In the genomic region with DNA sequence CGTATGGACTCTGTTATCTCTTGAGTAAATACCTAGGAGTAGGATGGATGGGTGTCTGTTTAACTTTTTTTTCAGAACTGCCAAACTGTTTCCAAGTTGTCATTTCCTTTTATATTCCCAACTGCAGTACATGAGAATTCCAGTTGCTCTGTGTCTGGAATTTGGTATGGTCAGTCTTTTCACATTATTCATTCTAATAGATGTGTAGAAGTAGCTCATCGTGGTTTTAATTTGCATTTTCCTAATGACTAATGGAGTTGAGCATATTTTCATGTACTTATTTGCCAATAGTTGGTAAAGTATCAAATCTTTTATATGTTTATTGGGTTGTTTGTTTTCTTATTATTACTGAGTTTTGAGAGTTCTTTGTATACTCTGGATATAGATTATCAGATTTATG, we compare ENCODE assay signal across 18 cellular contexts. TPM values are rescaled to one million over a fixed set of nuclear protein-coding genes. Genes with fewer than 3 reads are reported as not detected.
DNase-seq lines count a peak whose midpoint lies in the region; FAIRE-seq and TF ChIP-seq lines count a peak whose summit lies in the region.
"Had no signal": no experiment of that assay in that cellular context is flagged by ENCODE, and none has a peak within 500 bp of the region (broad histone marks: within the 10 kb centered on the region; RNA-seq: fewer than 3 reads in every experiment).

No MANE protein-coding gene starts in this region.

- peaks cover 4% of the 10 kb centered on the region for H3K9me3 Mint-ChIP-seq in type B pancreatic cell
- H3K9me3 Mint-ChIP-seq in endothelial cell (ENCODE audit: unreplicated experiment) = no peaks in the 10 kb centered on the region
- H3K9me3 Mint-ChIP-seq: immature natural killer cell had no signal

- peaks cover 21% of the 10 kb centered on the region for H3K36me3 Mint-ChIP-seq in type B pancreatic cell
- no peaks in the 10 kb centered on the region for H3K36me3 Mint-ChIP-seq in endothelial cell (ENCODE audit: low read depth, unreplicated experiment)
- H3K36me3 Mint-ChIP-seq: immature natural killer cell, naive B cell had no signal

- no peak overlapping the region for H3K23ac ChIP-seq in mesenchymal stem cell (ENCODE audit: low read length in 2 of 2)

- no peak overlapping the region for H2AK5ac ChIP-seq in mesenchymal stem cell (ENCODE audit: low read length, severe bottlenecking)

- no peak overlapping the region for H3K4ac ChIP-seq in mesenchymal stem cell (ENCODE audit: low read depth in 1 of 2, low read length in 2 of 2)

- H3K36me3 ChIP-seq in bronchial epithelial cell (ENCODE audit: control insufficient read depth, insufficient read depth, low read length) (no peaks in the 10 kb centered on the region), mesenchymal stem cell (ENCODE audit: control insufficient read depth in 1 of 2, insufficient read depth in 2 of 2, low read depth in 1 of 2, low read length in 2 of 2) (peaks cover 0 to 2% of the 10 kb centered on the region in 2 experiments)
- H3K36me3 ChIP-seq: tibial nerve had no signal

- H2BK5ac ChIP-seq in mesenchymal stem cell (ENCODE audit: low read depth, low read length, poor library complexity, severe bottlenecking) = no peak overlapping the region

- no peak overlapping the region for H3K14ac ChIP-seq in mesenchymal stem cell (ENCODE audit: low read length in 2 of 2)

- no peak for TF ChIP-seq CTCF in bronchial epithelial cell (IDR thresholded peaks at IDR 0.05; ENCODE audit: insufficient read depth, low read length, severe bottlenecking)
- TF ChIP-seq CTCF in type B pancreatic cell (conservative IDR thresholded peaks at IDR 0.05) = no peak
- no peak for TF ChIP-seq CTCF in endothelial cell (IDR thresholded peaks at IDR 0.05; ENCODE audit: unreplicated experiment)

- H4K91ac ChIP-seq in mesenchymal stem cell (ENCODE audit: low read length) = no peak overlapping the region

- H3K27me3 Mint-ChIP-seq in type B pancreatic cell (no peaks in the 10 kb centered on the region), endothelial cell (ENCODE audit: unreplicated experiment) (no peaks in the 10 kb centered on the region)
- H3K27me3 Mint-ChIP-seq: CD4-positive, alpha-beta memory T cell; naive B cell had no signal

- peak overlapping the region; percentile 65 for H3K4me3 Mint-ChIP-seq in type B pancreatic cell
- H3K4me3 Mint-ChIP-seq in endothelial cell (ENCODE audit: unreplicated experiment) = no peak overlapping the region
- H3K4me3 Mint-ChIP-seq: activated CD8-positive, alpha-beta T cell treated with anti-CD3 and anti-CD28 coated beads, Interleukin-2, amount 10 ng/mL, durations not matched to agents 7 days and 5 days; CD4-positive, alpha-beta memory T cell; immature natural killer cell; naive B cell had no signal

- no peak for FAIRE-seq in bronchial epithelial cell (lab: Jason Lieb, UNC)
- FAIRE-seq: GM19239 had no signal

- peak overlapping the region; percentile 78 for H3K27ac Mint-ChIP-seq in type B pancreatic cell
- no peak overlapping the region for H3K27ac Mint-ChIP-seq in endothelial cell (ENCODE audit: unreplicated experiment)
- H3K27ac Mint-ChIP-seq: activated CD8-positive, alpha-beta T cell treated with anti-CD3 and anti-CD28 coated beads, Interleukin-2, amount 10 ng/mL, durations not matched to agents 7 days and 5 days; immature natural killer cell; naive B cell had no signal

- peaks cover 17% of the 10 kb centered on the region for H3K79me1 ChIP-seq in mesenchymal stem cell (replicated peaks; ENCODE audit: low read length, poor library complexity, severe bottlenecking)

- WGBS in mesenchymal stem cell = no CpG with 5 or more reads among the region's 2 CpGs

- H3K4me3 ChIP-seq in bronchial epithelial cell (ENCODE audit: low read depth, low read length) (no peak overlapping the region), mesenchymal stem cell (ENCODE audit: insufficient read depth in 1 of 2, low read depth in 1 of 2, low read length in 2 of 2) (no peak overlapping the region)
- H3K4me3 ChIP-seq: tibial nerve had no signal

- H3K18ac ChIP-seq in mesenchymal stem cell (ENCODE audit: low read depth in 1 of 2, low read length in 2 of 2) = no peak overlapping the region

- H2AFZ ChIP-seq in mesenchymal stem cell (ENCODE audit: low read depth, low read length) = no peak overlapping the region

- DNase-seq in NCI-H146 (lab: John Stamatoyannopoulos, UW) = peak; percentile 22
- no peak for DNase-seq in NCI-H146 treated with DMSO at 0.1 percent for 48 hours (lab: John Stamatoyannopoulos, UW; ENCODE audit: unreplicated experiment)
- DNase-seq in bronchial epithelial cell (ENCODE audit: low read depth) = peak; percentile 56
- DNase-seq in mesenchymal stem cell = peak; percentile 26
- DNase-seq in type B pancreatic cell (ENCODE audit: extremely low spot score, unreplicated experiment) = no peak
- no peak for DNase-seq in AG08395 (ENCODE audit: low spot score)
- DNase-seq in endothelial cell (ENCODE audit: low spot score) = no peak
- DNase-seq in NCI-H2196 treated with DMSO at 0.1 percent for 48 hours (lab: John Stamatoyannopoulos, UW; ENCODE audit: unreplicated experiment) = no peak
- DNase-seq: activated CD8-positive, alpha-beta T cell treated with anti-CD3 and anti-CD28 coated beads, Interleukin-2, amount 10 ng/mL, durations not matched to agents 7 days and 5 days; activated gamma-delta T cell; CD4-positive, alpha-beta memory T cell; GF-D8; immature natural killer cell; naive B cell; stimulated activated CD4-positive, alpha-beta T cell treated with anti-CD3 and anti-CD28 coated beads, Interleukin-1b, Interleukin-23, amount 100 ng/mL, for 48 hours had no signal

- no peak overlapping the region for H2BK120ac ChIP-seq in mesenchymal stem cell (ENCODE audit: low read depth, low read length)

- no peak overlapping the region for H3K9ac ChIP-seq in mesenchymal stem cell (ENCODE audit: low read length)

- H3K4me2 ChIP-seq in mesenchymal stem cell (ENCODE audit: low read length, poor library complexity, severe bottlenecking) = no peak overlapping the region

- peaks cover 51% of the 10 kb centered on the region for H3K4me1 Mint-ChIP-seq in type B pancreatic cell (ENCODE audit: unreplicated experiment)
- H3K4me1 Mint-ChIP-seq in endothelial cell (ENCODE audit: unreplicated experiment) = peaks cover 9% of the 10 kb centered on the region

- no peaks in the 10 kb centered on the region for H3K9me3 ChIP-seq in mesenchymal stem cell (ENCODE audit: control insufficient read depth, low read length)
- H3K9me3 ChIP-seq: tibial nerve had no signal

- H3K27ac ChIP-seq in mesenchymal stem cell (ENCODE audit: low read length, poor library complexity, severe bottlenecking) = no peak overlapping the region
- H3K27ac ChIP-seq: foreskin keratinocyte, tibial nerve had no signal

- H3K27me3 ChIP-seq in bronchial epithelial cell (ENCODE audit: control insufficient read depth, insufficient read depth, low read length) (no peaks in the 10 kb centered on the region), mesenchymal stem cell (ENCODE audit: control insufficient read depth in 1 of 2, insufficient read depth in 1 of 2, low read length in 2 of 2) (no peaks in the 10 kb centered on the region)
- H3K27me3 ChIP-seq: foreskin keratinocyte, tibial nerve had no signal

- H2BK12ac ChIP-seq in mesenchymal stem cell (ENCODE audit: low read length in 2 of 2) = no peak overlapping the region

- peaks cover 3% of the 10 kb centered on the region for H3K4me1 ChIP-seq in mesenchymal stem cell (ENCODE audit: control insufficient read depth, insufficient read depth, low read depth, low read length)

- no peak overlapping the region for H2BK15ac ChIP-seq in mesenchymal stem cell (ENCODE audit: low read depth, poor library complexity, severe bottlenecking)

- H4K8ac ChIP-seq in mesenchymal stem cell (ENCODE audit: low read length) = no peak overlapping the region

RNA-seq across cellular contexts. Expression of gene MRTFB, which starts 27.0 kb away (rescaled TPM):
- total RNA-seq in bronchial epithelial cell (6.8 and 11.3 TPM in 2 replicates), type B pancreatic cell (ENCODE audit: low replicate concordance) (43.2 and 61.0 TPM in 2 replicates), endothelial cell (ENCODE audit: unreplicated experiment) (51.3 TPM)
- 14.5 TPM for polyA plus RNA-seq in mesenchymal stem cell (2013, experiment 1 of 2)
- 12.9 TPM for polyA plus RNA-seq in mesenchymal stem cell (2013, experiment 2 of 2)

Comparison
In these comparisons a context has a peak if more than half of its experiments do, and no peak if none do; other contexts are left out.
1. DNase-seq: peak in NCI-H146 (single experiment), bronchial epithelial cell (single experiment) and mesenchymal stem cell (single experiment); none in NCI-H146 treated with DMSO at 0.1 percent for 48 hours (single experiment), type B pancreatic cell (single experiment), AG08395 (single experiment), endothelial cell (single experiment) and NCI-H2196 treated with DMSO at 0.1 percent for 48 hours (single experiment).